10 cellular contexts compared by ENCODE assay signal in genomic region chr2:179340678-179341077, GRCh38.
DNase-seq lines count a peak whose midpoint lies in the region; ATAC-seq and TF ChIP-seq lines count a peak whose summit lies in the region.
"Had no signal": no experiment of that assay in that cellular context is flagged by ENCODE, and none has a peak within 500 bp of the region (broad histone marks: within the 10 kb centered on the region; RNA-seq: fewer than 3 reads in every experiment).

No MANE protein-coding gene starts in this region.

- no peak for TF ChIP-seq CTCF in coronary artery (IDR thresholded peaks at IDR 0.05)

- peak; percentile 23 for ATAC-seq in sciatic nerve
- ATAC-seq in GM21786 (IDR thresholded peaks at IDR 0.05; ENCODE audit: unreplicated experiment): no peak

- H3K4me3 ChIP-seq in coronary artery: no peak overlapping the region
- H3K4me3 ChIP-seq: BLaER1 treated with 17β-estradiol and CSF1 and Interleukin-3, amounts not matched to agents 10 nM and 100 nM had no signal

- peak overlapping the region in 1 of 2 donors; percentile 45 for H3K27ac ChIP-seq in coronary artery
- H3K27ac ChIP-seq: BLaER1 treated with 17β-estradiol and CSF1 and Interleukin-3, amounts not matched to agents 10 nM and 100 nM had no signal

- intact Hi-C loops in sciatic nerve (cut with DNase I): no loop called here

- DNase-seq in NCI-H2171 treated with DMSO at 0.1 percent for 48 hours (lab: John Stamatoyannopoulos, UW) (peak; percentile 5), NCI-H2171 (lab: John Stamatoyannopoulos, UW) (no peak), NCI-H510A treated with DMSO at 0.1 percent for 48 hours (lab: John Stamatoyannopoulos, UW) (peak; percentile 92), fibroblast of gingiva (ENCODE audit: low read depth) (peak; percentile 87), sciatic nerve (ENCODE audit: low spot score) (no peak), UCSD-AML1 (lab: John Stamatoyannopoulos, UW; ENCODE audit: unreplicated experiment) (no peak), coronary artery (ENCODE audit: low spot score) (no peak)
- DNase-seq: activated naive CD8-positive, alpha-beta T cell treated with anti-CD3 and anti-CD28 coated beads, Interleukin-2, amount 10 ng/mL, durations not matched to agents 7 days and 5 days had no signal

Comparison
In these comparisons a context has a peak if more than half of its experiments do, and no peak if none do; other contexts are left out.
1. DNase-seq: peak in NCI-H2171 treated with DMSO at 0.1 percent for 48 hours (single experiment), NCI-H510A treated with DMSO at 0.1 percent for 48 hours (single experiment) and fibroblast of gingiva (single experiment); none in NCI-H2171 (single experiment), sciatic nerve (single experiment), UCSD-AML1 (single experiment) and coronary artery (single experiment).